In genomic region chr12:51760231-51760630, GRCh38 we compare ENCODE assay signal across 16 cellular contexts.
DNase-seq lines count a peak whose midpoint lies in the region; ATAC-seq and TF ChIP-seq lines count a peak whose summit lies in the region.
"Had no signal": no experiment of that assay in that cellular context is flagged by ENCODE, and none has a peak within 500 bp of the region (broad histone marks: within the 10 kb centered on the region; RNA-seq: fewer than 3 reads in every experiment).

No MANE protein-coding gene starts in this region.

- in situ Hi-C loops in GM23248 (cut with MboI) (no loop called here), transverse colon (cut with MboI; ENCODE audit: low pct_ligation_motif_present in 1 of 4, low pct_unique_long_range_greater_than_20kb in 1 of 4, low sequenced_read_pairs in 3 of 4) (no loop called here)

- H3K4me3 ChIP-seq in GM23248 (no peak overlapping the region), neuronal stem cell (ENCODE audit: low read length in 2 of 2) (no peak overlapping the region), transverse colon (no peak overlapping the region)
- H3K4me3 ChIP-seq: BLaER1 had no signal

- DNase-seq in COLO829 (ENCODE audit: low spot score) (peak; percentile 58), GM23248 (peak; percentile 4), RPMI7951 (ENCODE audit: low read depth) (peak; percentile 21), left lobe of liver (ENCODE audit: low spot score) (no peak), neuronal stem cell (ENCODE audit: low spot score) (no peak), NCI-H446 treated with DMSO at 0.1 percent for 48 hours (lab: John Stamatoyannopoulos, UW) (no peak), NCI-H446 (lab: John Stamatoyannopoulos, UW) (no peak), transverse colon (no peak)
- DNase-seq: 8988T; AML-193; CD8-positive, alpha-beta memory T cell; DMS 273 treated with DMSO at 0.1 percent for 48 hours; GDM1; HCEC 1CT had no signal

- peaks cover 22% of the 10 kb centered on the region for H3K36me3 ChIP-seq in GM23248 (ENCODE audit: low read depth)
- H3K36me3 ChIP-seq in neuronal stem cell (replicated peaks in 1 of 2; ENCODE audit: control insufficient read depth in 2 of 2, insufficient read depth in 2 of 2, low read length in 2 of 2): peaks cover 0 to 32% of the 10 kb centered on the region in 2 donors
- no peaks in the 10 kb centered on the region for H3K36me3 ChIP-seq in transverse colon
- H3K36me3 ChIP-seq: BLaER1 had no signal

- no peak overlapping the region for H3K23ac ChIP-seq in neuronal stem cell (ENCODE audit: low read depth, low read length, poor library complexity)

- H4K8ac ChIP-seq in neuronal stem cell (ENCODE audit: low read depth, low read length): no peak overlapping the region

- H3K79me2 ChIP-seq in GM23248 (ENCODE audit: insufficient read depth): no peaks in the 10 kb centered on the region

- H3K9me3 ChIP-seq in GM23248 (ENCODE audit: low read depth) (no peaks in the 10 kb centered on the region), neuronal stem cell (replicated peaks in 1 of 2; ENCODE audit: control insufficient read depth in 2 of 2, insufficient read depth in 1 of 2, low read depth in 1 of 2, low read length in 2 of 2) (no peaks in the 10 kb centered on the region), transverse colon (no peaks in the 10 kb centered on the region)
- H3K9me3 ChIP-seq: BLaER1 had no signal

- no peak overlapping the region for H2BK15ac ChIP-seq in neuronal stem cell (ENCODE audit: low read length)

- H2AK5ac ChIP-seq in neuronal stem cell (ENCODE audit: low read depth, low read length): no peak overlapping the region

- H3K14ac ChIP-seq in neuronal stem cell (ENCODE audit: low read length): no peak overlapping the region

- no peak overlapping the region for H3K27ac ChIP-seq in GM23248
- no peak overlapping the region for H3K27ac ChIP-seq in neuronal stem cell (replicated peaks; ENCODE audit: low read length)
- no peak overlapping the region for H3K27ac ChIP-seq in transverse colon
- H3K27ac ChIP-seq: BLaER1, HL-60 had no signal

- TF ChIP-seq EP300 in transverse colon (IDR thresholded peaks at IDR 0.05; ENCODE audit: low read depth): no peak

- peak; percentile 4 for ATAC-seq in left lobe of liver

- no peak overlapping the region for H3K4me2 ChIP-seq in GM23248 (ENCODE audit: unreplicated experiment)
- H3K4me2 ChIP-seq in neuronal stem cell (ENCODE audit: insufficient read depth, low read length, poor library complexity, severe bottlenecking): no peak overlapping the region

- H4K20me1 ChIP-seq in GM23248 (ENCODE audit: insufficient read depth): no peaks in the 10 kb centered on the region
- H4K20me1 ChIP-seq: BLaER1 had no signal

- no peak overlapping the region for H2AFZ ChIP-seq in GM23248
- H2AFZ ChIP-seq in neuronal stem cell (ENCODE audit: low read length): no peak overlapping the region

- intact Hi-C loops in transverse colon (cut with DNase I; ENCODE audit: low total_unique reads): no loop called here

- H4K91ac ChIP-seq in neuronal stem cell (ENCODE audit: low read depth, low read length, poor library complexity): no peak overlapping the region

- WGBS in GM23248 (ENCODE audit: low coverage in 1 of 2, low lambda C conversion rate in 2 of 2, missing lambda C conversion rate in 2 of 2), 2 experiments: 96 to 100% methylated on average over 1 of the region's 1 CpG
- no CpG with 5 or more reads among the region's 1 CpG for WGBS in neuronal stem cell (ENCODE audit: extremely low coverage in 2 of 2, insufficient read length in 2 of 2, insufficient replicate concordance in 1 of 2), 2 donors
- 77 to 86% methylated on average over 1 of the region's 1 CpG for WGBS in transverse colon (ENCODE audit: low coverage in 1 of 2), 2 donors

- H3F3A ChIP-seq in GM23248 (ENCODE audit: insufficient read depth): no peaks in the 10 kb centered on the region

- H3K79me1 ChIP-seq in neuronal stem cell (ENCODE audit: low read depth, low read length): no peaks in the 10 kb centered on the region

- no peak overlapping the region for H3K4ac ChIP-seq in neuronal stem cell (ENCODE audit: low read length)

- H2BK5ac ChIP-seq in neuronal stem cell (ENCODE audit: low read length): no peak overlapping the region

- H3K18ac ChIP-seq in neuronal stem cell (ENCODE audit: low read length): no peak overlapping the region

- no peak overlapping the region for H2BK12ac ChIP-seq in neuronal stem cell (ENCODE audit: low read length)

- no peaks in the 10 kb centered on the region for H3K9me2 ChIP-seq in GM23248 (ENCODE audit: insufficient read depth)

- H3K27me3 ChIP-seq in GM23248 (replicated peaks; ENCODE audit: insufficient read depth) (no peaks in the 10 kb centered on the region), neuronal stem cell (ENCODE audit: control insufficient read depth in 3 of 3, insufficient read depth in 3 of 3, low read depth in 1 of 3, low read length in 3 of 3) (no peaks in the 10 kb centered on the region), transverse colon (no peaks in the 10 kb centered on the region)
- H3K27me3 ChIP-seq: BLaER1 had no signal

- no peak for TF ChIP-seq CTCF in transverse colon (IDR thresholded peaks at IDR 0.05)

- no peak overlapping the region for H3K9ac ChIP-seq in GM23248
- H3K9ac ChIP-seq in neuronal stem cell (ENCODE audit: low read depth, low read length, poor library complexity): no peak overlapping the region
- H3K9ac ChIP-seq: BLaER1 had no signal

- no peak overlapping the region for H2BK120ac ChIP-seq in neuronal stem cell (ENCODE audit: low read depth, low read length)

- peaks cover 10% of the 10 kb centered on the region for H3K4me1 ChIP-seq in GM23248 (ENCODE audit: insufficient read depth)
- H3K4me1 ChIP-seq in neuronal stem cell (ENCODE audit: control insufficient read depth in 2 of 2, insufficient read depth in 1 of 2, low read depth in 1 of 2, low read length in 2 of 2): no peaks in the 10 kb centered on the region
- no peaks in the 10 kb centered on the region for H3K4me1 ChIP-seq in transverse colon

- TF ChIP-seq POLR2A in transverse colon (IDR thresholded peaks at IDR 0.05): no peak

Comparison
In these comparisons a context has a peak if more than half of its experiments do, and no peak if none do; other contexts are left out.
1. DNase-seq: peak in COLO829 (single experiment), GM23248 (single experiment) and RPMI7951 (single experiment); none in left lobe of liver (single experiment), neuronal stem cell (single experiment), NCI-H446 treated with DMSO at 0.1 percent for 48 hours (single experiment), NCI-H446 (0 of 2) and transverse colon (single experiment).